3 cellular contexts compared by ENCODE assay signal in genomic region chr16:83185902-83186301, GRCh38.
"Had no signal": no experiment of that assay in that cellular context is flagged by ENCODE, and none has a peak within 500 bp of the region (broad histone marks: within the 10 kb centered on the region; RNA-seq: fewer than 3 reads in every experiment).

No MANE protein-coding gene starts in this region.

- DNase-seq: GDM1, GF-D8 had no signal

- H3K4me3 ChIP-seq: GM12878 had no signal

- ATAC-seq: GM12878 had no signal
